7 cellular contexts compared by ENCODE assay signal in genomic region chr4:77095101-77095826, GRCh38. TPM values are rescaled to one million over a fixed set of nuclear protein-coding genes. Genes with fewer than 3 reads are reported as not detected.
A peak's percentile ranks its signal among the peaks of the same experiment; 100 is the strongest.
DNase-seq lines count a peak whose midpoint lies in the region; ATAC-seq, FAIRE-seq and TF ChIP-seq lines count a peak whose summit lies in the region.

No MANE protein-coding gene starts in this region.

- no peak overlapping the region for H2AFZ ChIP-seq in hepatocyte

- no peak overlapping the region for H3K4me3 ChIP-seq in hepatocyte
- no peak overlapping the region for H3K4me3 ChIP-seq in small intestine (ENCODE audit: low read depth in 1 of 2, low read length in 2 of 2)

- FAIRE-seq in GM12892 (lab: Jason Lieb, UNC): peak; percentile 97
- no peak for FAIRE-seq in small intestine (lab: Jason Lieb, UNC)

- no peak overlapping the region for H3K27ac ChIP-seq in hepatocyte
- no peak overlapping the region for H3K27ac ChIP-seq in small intestine (ENCODE audit: low read depth in 1 of 2, low read length in 1 of 2)

- peak; percentile 76 for TF ChIP-seq CTCF in hepatocyte (IDR thresholded peaks at IDR 0.05; ENCODE audit: poor library complexity)

- H3K36me3 ChIP-seq in hepatocyte (replicated peaks; ENCODE audit: insufficient read depth, low read depth) (no peaks in the 10 kb centered on the region), small intestine (ENCODE audit: control insufficient read depth in 2 of 2, insufficient read depth in 2 of 2, low read length in 2 of 2) (no peaks in the 10 kb centered on the region)

- peak; percentile 97 for ATAC-seq in HG02588 (IDR thresholded peaks at IDR 0.05; ENCODE audit: unreplicated experiment)

- no peaks in the 10 kb centered on the region for H4K20me1 ChIP-seq in hepatocyte (ENCODE audit: insufficient read depth, poor library complexity, severe bottlenecking)

- H3K9me2 ChIP-seq in hepatocyte (replicated peaks; ENCODE audit: insufficient read depth): no peaks in the 10 kb centered on the region

- H3K79me2 ChIP-seq in hepatocyte: no peaks in the 10 kb centered on the region

- H3K9me3 ChIP-seq in hepatocyte (ENCODE audit: low read depth): no peaks in the 10 kb centered on the region
- H3K9me3 ChIP-seq in small intestine (ENCODE audit: control insufficient read depth, low read depth): no peaks in the 10 kb centered on the region

- WGBS in hepatocyte (ENCODE audit: low lambda C conversion rate, missing lambda C conversion rate): 49% methylated on average over 6 of the region's 6 CpGs
- WGBS in small intestine, 3 donors: 38 to 63% (median 50%) methylated on average over 6 of the region's 6 CpGs

- DNase-seq in GM12892 (ENCODE audit: insufficient read length) (peak; percentile 29), NCI-H1092 (lab: John Stamatoyannopoulos, UW) (peak; percentile 61), T-helper 1 cell (peak in 4 of 5 donors; percentile 42 to 62 (median 54)), amygdala (lab: John Stamatoyannopoulos, UW) (peak in 50 of 56 donors; percentile 1 to 88 (median 44)), hepatocyte (ENCODE audit: low spot score) (peak; percentile 82), small intestine (peak; percentile 76)

- TF ChIP-seq POLR2A in GM12892 (IDR thresholded peaks at IDR 0.05; ENCODE audit: low read depth, low read length): no peak

- H3K4me1 ChIP-seq in hepatocyte (ENCODE audit: insufficient read depth) (peaks cover 3% of the 10 kb centered on the region), small intestine (ENCODE audit: control insufficient read depth in 2 of 2, insufficient read depth in 1 of 2, low read depth in 1 of 2, low read length in 1 of 2) (no peaks in the 10 kb centered on the region)

- H3K4me2 ChIP-seq in hepatocyte: no peak overlapping the region

- H3K27me3 ChIP-seq in hepatocyte (no peaks in the 10 kb centered on the region), small intestine (ENCODE audit: control insufficient read depth in 2 of 2, insufficient read depth in 2 of 2, low read length in 2 of 2) (no peaks in the 10 kb centered on the region)

RNA-seq across cellular contexts. Expression of gene CCNI, which starts 19.5 kb away (rescaled TPM):
- polyA plus RNA-seq in GM12892 (2012; ENCODE audit: missing spikeins): 122 TPM
- 212 and 222 TPM in 2 replicates for total RNA-seq in hepatocyte
- 147 and 160 TPM in 2 replicates for polyA plus RNA-seq in hepatocyte
- 100 to 1,000 TPM in 2 of 3 donors, 10 to 100 TPM in 1; 78.9 to 136 (median 125) TPM for polyA plus RNA-seq in small intestine

Comparison
In these comparisons a context has a peak if more than half of its experiments do, and no peak if none do; other contexts are left out.
1. DNase-seq: peak in every context shown above with its lines; median percentile 82 in hepatocyte; 76 in small intestine; 61 in NCI-H1092; 54 in T-helper 1 cell; 44 in amygdala; 29 in GM12892.